4 cellular contexts compared by ENCODE assay signal in the genomic region with DNA sequence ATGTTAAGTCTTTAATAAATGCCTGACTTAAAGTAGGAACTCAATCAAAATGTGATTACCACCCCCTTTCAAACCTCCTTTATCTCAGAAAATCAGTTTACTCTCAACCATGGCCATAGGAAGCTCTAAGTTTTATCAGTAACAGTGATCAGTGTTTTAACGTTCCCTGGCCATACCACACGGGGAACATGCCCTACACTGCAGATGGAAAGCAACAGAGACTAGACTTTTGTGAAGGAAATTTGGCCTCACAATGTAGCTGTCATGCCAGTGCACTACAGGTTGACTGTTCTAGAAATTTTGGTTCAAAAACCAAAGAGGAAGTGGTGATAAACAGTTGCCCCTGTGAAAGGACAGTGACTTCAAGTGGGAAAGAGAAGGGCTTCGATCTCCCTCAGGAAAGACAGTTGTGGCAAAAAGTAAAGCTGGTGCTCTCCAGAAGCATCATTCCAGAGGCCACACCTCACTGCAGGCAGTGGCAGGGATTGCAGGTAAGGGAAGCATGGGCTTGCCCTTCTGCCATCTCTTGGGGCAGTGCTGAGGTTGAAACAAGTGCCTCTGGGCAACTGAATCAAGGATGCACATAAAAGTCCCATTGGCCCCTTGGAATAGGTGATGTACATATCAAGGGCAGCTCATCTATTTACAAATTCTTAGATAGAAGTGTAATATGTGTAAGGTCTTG. TPM values are rescaled to one million over a fixed set of nuclear protein-coding genes. Genes with fewer than 3 reads are reported as not detected.
"Had no signal": no experiment of that assay in that cellular context is flagged by ENCODE, and none has a peak within 500 bp of the region (broad histone marks: within the 10 kb centered on the region; RNA-seq: fewer than 3 reads in every experiment).

No MANE protein-coding gene starts in this region.

RNA-seq across cellular contexts. Expression of a gene that starts 57.7 kb away (rescaled TPM):
- total RNA-seq: H4, H7, HT-29, IMR-90 had no signal
- polyA plus RNA-seq: IMR-90 had no signal
